In genomic region chr22:21015051-21016006, GRCh38 we compare ENCODE assay signal across 8 cellular contexts. TPM values are rescaled to one million over a fixed set of nuclear protein-coding genes. Genes with fewer than 3 reads are reported as not detected.
DNase-seq lines count a peak whose midpoint lies in the region; ATAC-seq, FAIRE-seq and TF ChIP-seq lines count a peak whose summit lies in the region.

Gene P2RX6, plus strand, starts transcription at chr22:21015165. Its CDS starts 10 bp downstream, at chr22:21015175.

- peak within 1 kb of the TSS; percentile 99 for H3K4me3 Mint-ChIP-seq in glutamatergic neuron (ENCODE audit: unreplicated experiment)

- peak within 1 kb of the TSS; percentile 37 to 57 (median 50) for H3K4me3 ChIP-seq in sigmoid colon

- H3K27ac ChIP-seq in VCaP = peak within 1 kb of the TSS; percentile 27; the same call in 1 of the 2 replicates
- H3K27ac ChIP-seq in sigmoid colon = peak within 1 kb of the TSS; percentile 68 to 82 (median 74)

- TF ChIP-seq EP300 in sigmoid colon (IDR thresholded peaks at IDR 0.05) = no peak

- peaks cover 35% of the 10 kb centered on the region for H3K4me1 Mint-ChIP-seq in glutamatergic neuron (ENCODE audit: low read depth, unreplicated experiment)

- DNase-seq in H54 (ENCODE audit: insufficient read length, low spot score) (no peak), glutamatergic neuron (peak; percentile 75), sigmoid colon (no peak), GM19239 (ENCODE audit: insufficient read length, low spot score) (no peak), GM13976 (ENCODE audit: low spot score) (no peak)

- TF ChIP-seq POLR2A in H54 (IDR thresholded peaks at IDR 0.05; ENCODE audit: low read depth, low read length) (0 out of 2 replicates have a peak, but pooled peaks have one; percentile 5), sigmoid colon (IDR thresholded peaks at IDR 0.05) (no peak)

- no peaks in the 10 kb centered on the region for H3K9me3 ChIP-seq in sigmoid colon

- H3K36me3 Mint-ChIP-seq in glutamatergic neuron (ENCODE audit: unreplicated experiment) = no peaks in the 10 kb centered on the region

- no peak for FAIRE-seq in H54 (lab: Jason Lieb, UNC)
- FAIRE-seq in GM19239 (lab: Jason Lieb, UNC) = no peak

- peaks cover 25% of the 10 kb centered on the region for H3K27me3 Mint-ChIP-seq in glutamatergic neuron (ENCODE audit: unreplicated experiment)

- WGBS in sigmoid colon, 2 donors = 62 to 64% methylated on average over 18 of the region's 18 CpGs

- H3K36me3 ChIP-seq in sigmoid colon = no peaks in the 10 kb centered on the region

- TF ChIP-seq CTCF in VCaP (conservative IDR thresholded peaks at IDR 0.05) (no peak), glutamatergic neuron (IDR thresholded peaks at IDR 0.05; ENCODE audit: partially characterized antibody, unreplicated experiment) (no peak), sigmoid colon (IDR thresholded peaks at IDR 0.05) (no peak), GM13976 (IDR thresholded peaks at IDR 0.05; ENCODE audit: borderline replicate concordance, control extremely low read depth, extremely low read depth, insufficient read depth, missing control alignments) (no peak)

- in situ Hi-C loops in GM13976 (cut with MboI; ENCODE audit: low sequenced_read_pairs, unreplicated experiment) = no loop called here

- H3K4me1 ChIP-seq in sigmoid colon = peaks cover 0 to 24% (median 22%) of the 10 kb centered on the region in 4 donors

- ATAC-seq in HG02884 (IDR thresholded peaks at IDR 0.05; ENCODE audit: unreplicated experiment) (no peak), HG03571 (IDR thresholded peaks at IDR 0.05; ENCODE audit: unreplicated experiment) (no peak)

- no peaks in the 10 kb centered on the region for H3K27me3 ChIP-seq in sigmoid colon

- H3K9me3 Mint-ChIP-seq in glutamatergic neuron (ENCODE audit: unreplicated experiment) = peaks cover 10% of the 10 kb centered on the region

- H3K27ac Mint-ChIP-seq in glutamatergic neuron (ENCODE audit: unreplicated experiment) = peak within 1 kb of the TSS; percentile 99

- intact Hi-C loops in sigmoid colon (cut with DNase I) = no loop called here

RNA-seq across cellular contexts. Expression of gene P2RX6, which starts in this region (rescaled TPM):
- 1.5 TPM for total RNA-seq in glutamatergic neuron (ENCODE audit: unreplicated experiment)
- total RNA-seq in sigmoid colon = 1 to 10 TPM; 1.1 to 2.0 (median 1.3) TPM
- under 1 TPM in 2 of 3 donors, not detected in 1; under 0.01 to 0.77 TPM for polyA plus RNA-seq in sigmoid colon
